Comparison of ENCODE assay signal across 8 cellular contexts in the genomic region with DNA sequence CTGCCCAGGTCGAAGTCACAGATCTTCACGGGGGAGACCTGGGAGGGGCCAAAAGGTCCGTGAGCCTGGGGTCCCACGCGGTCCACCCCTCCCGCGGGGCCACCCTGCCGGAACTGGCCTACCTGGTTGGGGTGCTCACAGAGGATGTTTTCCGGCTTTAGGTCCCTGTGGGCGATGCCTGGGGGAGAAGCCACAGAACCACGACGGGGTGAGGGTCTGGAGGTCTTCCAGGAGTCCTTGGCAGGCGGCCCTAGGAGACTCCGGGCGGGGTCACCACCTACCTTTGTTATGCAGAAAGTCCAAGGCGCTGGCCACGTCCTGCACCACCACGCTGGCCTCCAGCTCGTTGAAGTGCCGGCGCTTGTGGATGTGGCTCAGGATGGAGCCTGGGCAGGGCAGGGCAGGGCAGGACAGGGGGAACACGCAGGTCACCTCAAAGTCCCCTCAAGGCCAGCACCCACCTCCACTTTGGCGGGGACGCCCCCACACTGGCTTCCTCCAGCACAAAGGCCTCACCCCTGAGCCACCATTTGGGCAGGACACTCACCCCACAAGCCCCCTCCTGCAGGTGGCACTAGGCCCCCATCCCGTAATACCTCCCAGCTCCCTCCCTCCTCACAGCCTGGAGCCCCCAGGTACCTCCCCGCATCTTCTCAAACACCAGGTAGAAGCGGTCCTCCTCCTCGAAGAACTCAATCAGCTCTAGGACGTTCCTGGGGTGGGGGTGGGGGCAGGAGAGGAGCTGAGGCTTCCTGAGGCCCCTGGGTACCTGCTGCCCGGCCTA. TPM values are rescaled to one million over a fixed set of nuclear protein-coding genes. Genes with fewer than 3 reads are reported as not detected.
DNase-seq lines count a peak whose midpoint lies in the region; ATAC-seq and TF ChIP-seq lines count a peak whose summit lies in the region.

No MANE protein-coding gene starts in this region.

- BruUV-seq in A673 (replicated peaks; lab: Mats Ljungman, UMichigan) = no TSS peak

- DNase-seq in A673 (ENCODE audit: low spot score) (no peak), HEK293T (ENCODE audit: extremely low spot score) (no peak), adrenal gland (peak in 4 of 7 donors; percentile 66 to 78 (median 68)), lower leg skin (ENCODE audit: low spot score in 2 of 2) (peak; percentile 43 to 93), vagina (ENCODE audit: extremely low spot score in 2 of 2) (peak; percentile 92 to 93), kidney tubule cell (ENCODE audit: low spot score) (no peak), MV-4-11 (lab: John Stamatoyannopoulos, UW) (no peak)

- no peak for TF ChIP-seq CTCF in A673 (conservative IDR thresholded peaks at IDR 0.05; ENCODE audit: low read depth, low read length)
- TF ChIP-seq CTCF in adrenal gland (IDR thresholded peaks at IDR 0.05) = no peak
- no peak for TF ChIP-seq CTCF in lower leg skin (IDR thresholded peaks at IDR 0.05)
- TF ChIP-seq CTCF in vagina (IDR thresholded peaks at IDR 0.05) = no peak

- H3K27ac ChIP-seq in A673 (ENCODE audit: low read depth, low read length, poor library complexity, severe bottlenecking) (peak overlapping the region; percentile 96), adrenal gland (peak overlapping the region in 4 of 5 donors; percentile 61 to 98 (median 94)), vagina (peak overlapping the region; percentile 100)

- peak overlapping the region; percentile 52 for H3K4me3 ChIP-seq in A673 (ENCODE audit: low read depth, low read length, poor library complexity, severe bottlenecking)
- no peak overlapping the region for H3K4me3 ChIP-seq in adrenal gland
- H3K4me3 ChIP-seq in lower leg skin (ENCODE audit: low read depth, poor library complexity, severe bottlenecking) = no peak overlapping the region
- peak overlapping the region; percentile 30 to 41 for H3K4me3 ChIP-seq in vagina

- H3K9me3 ChIP-seq in A673 (ENCODE audit: low read depth, low read length, poor library complexity, severe bottlenecking) (no peaks in the 10 kb centered on the region), adrenal gland (replicated peaks in 1 of 3) (no peaks in the 10 kb centered on the region), vagina (no peaks in the 10 kb centered on the region)

- intact Hi-C loops in A673 (cut with micrococcal nuclease; ENCODE audit: unreplicated experiment) (no loop called here), adrenal gland (cut with DNase I) (no loop called here), lower leg skin (cut with DNase I; ENCODE audit: low total_unique reads) (no loop called here), vagina (cut with DNase I) (no loop called here)

- POLR2A ChIA-PET in A673 (lab: Charles Lee; ENCODE audit: low non-redundant PET) (interaction anchor here (0.5 to 1.4 kb wide), 4 partner anchors 11 to 112 kb away, joined by 3 to 5 read pairs (median 3); no protein-coding TSS in a partner anchor), HEK293T (lab: Yijun Ruan, JAX) (interaction anchor here (0.6 to 2.4 kb wide), 6 partner anchors 8 to 273 kb away, joined by 3 to 20 read pairs (median 3); a partner anchor contains a TSS)

- H3K36me3 ChIP-seq in A673 (ENCODE audit: insufficient read depth, low read length, poor library complexity, severe bottlenecking) (peaks cover 45% of the 10 kb centered on the region), adrenal gland (replicated peaks in 1 of 2) (peaks cover 0 to 85% of the 10 kb centered on the region in 2 donors), vagina (peaks cover 0 to 61% of the 10 kb centered on the region in 2 donors)

- peaks cover 26% of the 10 kb centered on the region for H3K4me1 ChIP-seq in A673 (ENCODE audit: insufficient read depth, low read length, poor library complexity, severe bottlenecking)
- peaks cover 83 to 93% of the 10 kb centered on the region in 2 donors for H3K4me1 ChIP-seq in adrenal gland (replicated peaks in 1 of 2)
- H3K4me1 ChIP-seq in vagina = peaks cover 74% of the 10 kb centered on the region

- TF ChIP-seq POLR2A in adrenal gland (IDR thresholded peaks at IDR 0.05) (no peak), lower leg skin (IDR thresholded peaks at IDR 0.05) (no peak), vagina (IDR thresholded peaks at IDR 0.05) (no peak)

- 25 to 65% (median 37%) methylated on average over 5 to 30 of the region's 30 CpGs for whole genome bisulfite sequencing in adrenal gland, 4 donors
- WGBS in lower leg skin, 2 donors = 27 to 35% methylated on average over 22 to 26 of the region's 30 CpGs

- H3K27me3 ChIP-seq in A673 (replicated peaks; ENCODE audit: insufficient read depth, low read depth, low read length, poor library complexity) (no peaks in the 10 kb centered on the region), adrenal gland (no peaks in the 10 kb centered on the region), vagina (no peaks in the 10 kb centered on the region)

- no peak for ATAC-seq in GM18519 (IDR thresholded peaks at IDR 0.05; ENCODE audit: low FRiP score, unreplicated experiment)

- CTCF ChIA-PET in A673 (lab: Charles Lee) = no interaction called here
- CTCF ChIA-PET in HEK293T (lab: Yijun Ruan, JAX) = interaction anchor here (0.9 to 1.9 kb wide), 4 partner anchors 14 to 97 kb away, joined by 3 to 6 read pairs (median 3); no protein-coding TSS in a partner anchor

TF ChIP-seq in HEK293T, 16 proteins besides CTCF, POLR2A, EP300 and RAD21:
- TF ChIP-seq NFRKB (IDR thresholded peaks at IDR 0.05) (no peak), LEF1 (IDR thresholded peaks at IDR 0.05; ENCODE audit: borderline replicate concordance) (0 out of 2 replicates have a peak, but pooled peaks have one; percentile 62), L3MBTL2 (conservative IDR thresholded peaks at IDR 0.05) (peak; percentile 3; the same call in 1 of the 2 replicates), HDGF (IDR thresholded peaks at IDR 0.05; ENCODE audit: borderline replicate concordance) (peak; percentile 84; the same call in 1 of the 2 replicates)

RNA-seq across cellular contexts. Expression of a gene that starts 8.4 kb away (rescaled TPM):
- 106 and 107 TPM in 2 replicates for total RNA-seq in A673 (2021)
- 100 to 1,000 TPM; 106 to 440 (median 171) TPM for total RNA-seq in adrenal gland
- 100 to 1,000 TPM in 2 of 3 donors, 10 to 100 TPM in 1; 30.4 to 238 (median 140) TPM for polyA plus RNA-seq in adrenal gland
- total RNA-seq in lower leg skin = 100 to 1,000 TPM; 224 to 367 (median 251) TPM
- total RNA-seq in vagina = 185 TPM

RNA-seq across cellular contexts. Expression of a gene that starts 27.2 kb away (rescaled TPM):
- total RNA-seq in A673 (2021) (91.7 and 110 TPM in 2 replicates), adrenal gland (100 to 1,000 TPM in 1 of 8 donors, 10 to 100 TPM in 7; 55.0 to 122 (median 82.4) TPM), lower leg skin (10 to 100 TPM; 85.0 to 99.3 (median 94.9) TPM), vagina (81.5 TPM)
- 10 to 100 TPM; 11.8 to 87.5 (median 57.7) TPM for polyA plus RNA-seq in adrenal gland

RNA-seq across cellular contexts. Expression of a gene that starts 53.4 kb away (rescaled TPM):
- total RNA-seq in A673 (2021) (40.7 and 47.1 TPM in 2 replicates), adrenal gland (10 to 100 TPM; 25.5 to 54.0 (median 45.2) TPM), lower leg skin (10 to 100 TPM; 26.4 to 46.0 (median 34.5) TPM), vagina (50.6 TPM)
- polyA plus RNA-seq in adrenal gland = 10 to 100 TPM; 13.6 to 22.4 (median 16.0) TPM

RNA-seq across cellular contexts. Expression of a gene that starts 54.0 kb away (rescaled TPM):
- total RNA-seq in A673 (2021) = 1.6 and 2.5 TPM in 2 replicates
- total RNA-seq in adrenal gland = 1 to 10 TPM in 6 of 8 donors, under 1 TPM in 2; 0.69 to 8.7 (median 2.1) TPM
- 10 to 100 TPM in 2 of 3 donors, 1 to 10 TPM in 1; 2.6 to 24.6 (median 17.4) TPM for polyA plus RNA-seq in adrenal gland
- total RNA-seq in lower leg skin = 1 to 10 TPM in 3 of 4 donors, under 1 TPM in 1; 0.25 to 8.8 (median 4.3) TPM
- 7.9 TPM for total RNA-seq in vagina

Comparison
In these comparisons a context has a peak if more than half of its experiments do, and no peak if none do; other contexts are left out.
1. DNase-seq: peak in adrenal gland (4 of 7), lower leg skin (2 of 2) and vagina (2 of 2); none in A673 (single experiment), HEK293T (single experiment), kidney tubule cell (single experiment) and MV-4-11 (single experiment).
2. H3K4me3 ChIP-seq: peak in A673 (single experiment) and vagina (2 of 2); none in adrenal gland (0 of 4) and lower leg skin (single experiment).
3. Peak in every context shown above with its lines, with median percentiles within 50 percentile points of each other: H3K27ac ChIP-seq.